Comparison of ENCODE assay signal across 1 cellular context in the genomic region with DNA sequence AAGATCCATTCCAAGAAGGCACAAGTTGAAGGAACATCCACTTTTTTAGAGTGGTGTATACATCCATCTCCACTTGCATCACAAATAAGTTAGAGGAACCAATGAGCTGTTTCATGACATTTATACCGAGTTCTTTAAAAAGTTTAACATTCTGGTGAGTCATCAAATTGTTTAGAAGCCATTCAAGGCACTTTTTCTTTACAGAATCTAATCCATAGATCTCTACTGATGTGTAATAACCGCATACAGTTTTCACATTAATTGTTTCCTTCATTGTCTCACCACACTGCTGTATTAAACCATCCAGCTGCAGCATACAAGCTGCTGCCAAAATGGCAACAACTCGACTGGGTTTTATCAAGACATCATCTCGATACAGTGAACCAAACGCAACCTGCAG.
TF ChIP-seq lines count a peak whose summit lies in the region.

No MANE protein-coding gene starts in this region.

TF ChIP-seq in endothelial cell of umbilical vein, 7 proteins besides CTCF, POLR2A, EP300 and RAD21:
- no peak for TF ChIP-seq FOS (IDR thresholded peaks at IDR 0.05; ENCODE audit: borderline replicate concordance, insufficient read depth, low read length)
- TF ChIP-seq GATA2 (IDR thresholded peaks at IDR 0.05; ENCODE audit: insufficient read depth, insufficient read length, low read depth, low read length), result no peak
- TF ChIP-seq MYC (IDR thresholded peaks at IDR 0.05; ENCODE audit: low read depth, low read length), result no peak
- TF ChIP-seq, protein P1, sequence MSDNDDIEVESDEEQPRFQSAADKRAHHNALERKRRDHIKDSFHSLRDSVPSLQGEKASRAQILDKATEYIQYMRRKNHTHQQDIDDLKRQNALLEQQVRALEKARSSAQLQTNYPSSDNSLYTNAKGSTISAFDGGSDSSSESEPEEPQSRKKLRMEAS (IDR thresholded peaks at IDR 0.05; ENCODE audit: insufficient read depth, insufficient read length), result no peak
- no peak for TF ChIP-seq JUN (IDR thresholded peaks at IDR 0.05; ENCODE audit: borderline replicate concordance, insufficient read depth, insufficient read length, low read depth)
- no peak for TF ChIP-seq EZH2 (IDR thresholded peaks at IDR 0.05; ENCODE audit: borderline replicate concordance, low read depth, low read length, severe bottlenecking)
- TF ChIP-seq POLR2AphosphoS5 (IDR thresholded peaks at IDR 0.05; ENCODE audit: insufficient read depth, low read depth, low read length), result no peak
